Comparison of ENCODE assay signal across 8 cellular contexts in genomic region chr1:184753608-184754478, GRCh38. TPM values are rescaled to one million over a fixed set of nuclear protein-coding genes. Genes with fewer than 3 reads are reported as not detected.
A peak's percentile ranks its signal among the peaks of the same experiment; 100 is the strongest.
DNase-seq lines count a peak whose midpoint lies in the region; ATAC-seq, FAIRE-seq and TF ChIP-seq lines count a peak whose summit lies in the region.

No MANE protein-coding gene starts in this region.

- CTCF ChIA-PET in activated B cell treated with CpG ODN at 0.5 μM for 24 hours (lab: Charles Lee) = no interaction called here

- H3K9me3 ChIP-seq in MM.1S (replicated peaks; ENCODE audit: insufficient read depth, low read length) (no peaks in the 10 kb centered on the region), duodenal mucosa (ENCODE audit: control insufficient read depth in 1 of 2, low read length in 2 of 2) (no peaks in the 10 kb centered on the region), lower lobe of right lung (no peaks in the 10 kb centered on the region)

- ATAC-seq in activated B cell treated with CpG ODN at 0.5 μM for 24 hours (ENCODE audit: low read depth) (no peak), lower lobe of right lung (peak; percentile 38 to 49)

- no peaks in the 10 kb centered on the region for H3K27me3 Mint-ChIP-seq in activated B cell treated with CpG ODN at 0.5 μM for 24 hours

- intact Hi-C loops in activated B cell treated with CpG ODN at 0.5 μM for 24 hours (cut with micrococcal nuclease) (loop anchor here (1.0 to 2.0 kb wide), 6 partner anchors 51 to 1282 kb away; partner anchors contain the start of genes NIBAN1, RNF2, SMG7 and TSEN15), lower lobe of right lung (cut with DNase I) (no loop called here)

- DNase-seq in EL (peak; percentile 29), H54 (ENCODE audit: insufficient read length, low spot score) (peak; percentile 16), MM.1S (peak; percentile 49), activated B cell treated with CpG ODN at 0.5 μM for 24 hours (no peak), lower lobe of right lung (peak; percentile 71), dedifferentiated amniotic fluid mesenchymal stem cell (ENCODE audit: extremely low spot score) (no peak)
- DNase-seq in stimulated activated CD8-positive, alpha-beta memory T cell treated with anti-CD3 and anti-CD28 coated beads, Interleukin-15, amount 100 ng/mL, for 4 hours (ENCODE audit: low read depth in 2 of 2) = peak; percentile 19 to 24

- TF ChIP-seq CTCF in MM.1S (IDR thresholded peaks at IDR 0.05; ENCODE audit: low read length) = no peak
- no peak for TF ChIP-seq CTCF in activated B cell treated with CpG ODN at 0.5 μM for 24 hours (IDR thresholded peaks at IDR 0.05)
- no peak for TF ChIP-seq CTCF in lower lobe of right lung (IDR thresholded peaks at IDR 0.05)

- peak; percentile 6 for FAIRE-seq in H54 (lab: Jason Lieb, UNC)

- peak overlapping the region; percentile 95 for H3K4me3 Mint-ChIP-seq in activated B cell treated with CpG ODN at 0.5 μM for 24 hours

- H3K4me1 ChIP-seq in MM.1S (ENCODE audit: low read length) (peaks cover 34% of the 10 kb centered on the region), duodenal mucosa (ENCODE audit: control insufficient read depth in 1 of 2, insufficient read depth in 2 of 2, low read length in 2 of 2) (peaks cover 19 to 30% of the 10 kb centered on the region in 2 donors), lower lobe of right lung (peaks cover 38% of the 10 kb centered on the region)

- peaks cover 54% of the 10 kb centered on the region for H3K79me2 ChIP-seq in MM.1S (ENCODE audit: low read length)

- H3K4me2 ChIP-seq in MM.1S (ENCODE audit: low read depth, low read length) = peak overlapping the region; percentile 76

- peak overlapping the region; percentile 72 for H2AFZ ChIP-seq in MM.1S (ENCODE audit: low read length)

- H3K27ac ChIP-seq in MM.1S (ENCODE audit: low read length) = peak overlapping the region; percentile 87
- peak overlapping the region; percentile 96 for H3K27ac ChIP-seq in duodenal mucosa (ENCODE audit: low read depth, low read length)
- peak overlapping the region; percentile 94 for H3K27ac ChIP-seq in lower lobe of right lung

- H3K9ac ChIP-seq in MM.1S (ENCODE audit: low read length) = peak overlapping the region; percentile 97
- H3K9ac ChIP-seq in duodenal mucosa (ENCODE audit: low read depth in 1 of 2, low read length in 2 of 2) = peak overlapping the region; percentile 95 to 98

- H3K27ac Mint-ChIP-seq in activated B cell treated with CpG ODN at 0.5 μM for 24 hours = peak overlapping the region; percentile 86

- H3K27me3 ChIP-seq in MM.1S (replicated peaks; ENCODE audit: insufficient read depth, low read length) (no peaks in the 10 kb centered on the region), duodenal mucosa (ENCODE audit: control insufficient read depth in 1 of 2, insufficient read depth in 2 of 2, low read length in 2 of 2) (no peaks in the 10 kb centered on the region), lower lobe of right lung (ENCODE audit: low read depth) (no peaks in the 10 kb centered on the region)

- H3K36me3 Mint-ChIP-seq in activated B cell treated with CpG ODN at 0.5 μM for 24 hours (ENCODE audit: low read depth) = peaks cover 11% of the 10 kb centered on the region

- no peaks in the 10 kb centered on the region for H3K9me2 ChIP-seq in MM.1S (replicated peaks; ENCODE audit: insufficient read depth, low read length)

- no peak for TF ChIP-seq POLR2A in H54 (IDR thresholded peaks at IDR 0.05; ENCODE audit: low read depth, low read length)

- peak overlapping the region; percentile 97 for H3K4me3 ChIP-seq in MM.1S (ENCODE audit: low read length)
- H3K4me3 ChIP-seq in duodenal mucosa (ENCODE audit: low read depth in 1 of 2, low read length in 2 of 2) = peak overlapping the region; percentile 97 to 100
- peak overlapping the region; percentile 99 for H3K4me3 ChIP-seq in lower lobe of right lung

- peaks cover 23% of the 10 kb centered on the region for H3K4me1 Mint-ChIP-seq in activated B cell treated with CpG ODN at 0.5 μM for 24 hours

- peaks cover 4% of the 10 kb centered on the region; the same call in 1 of the 2 replicates for H3K36me3 ChIP-seq in MM.1S (replicated peaks; ENCODE audit: insufficient read depth, low read length)
- H3K36me3 ChIP-seq in duodenal mucosa (ENCODE audit: control insufficient read depth in 1 of 2, insufficient read depth in 2 of 2, low read length in 2 of 2) = no peaks in the 10 kb centered on the region
- no peaks in the 10 kb centered on the region for H3K36me3 ChIP-seq in lower lobe of right lung

- H3F3A ChIP-seq in MM.1S (ENCODE audit: insufficient read depth, low read length) = peaks cover 27% of the 10 kb centered on the region

- H3K9me3 Mint-ChIP-seq in activated B cell treated with CpG ODN at 0.5 μM for 24 hours = no peaks in the 10 kb centered on the region

- H4K20me1 ChIP-seq in MM.1S (ENCODE audit: insufficient read depth, low read length) = no peaks in the 10 kb centered on the region

- POLR2A ChIA-PET in activated B cell treated with CpG ODN at 0.5 μM for 24 hours (lab: Charles Lee) = interaction anchor here (0.5 to 2.9 kb wide), 9 partner anchors 13 to 1626 kb away, joined by 3 to 13 read pairs (median 4); partner anchors contain the start of genes IVNS1ABP, NIBAN1, RNF2 and SWT1

RNA-seq across cellular contexts. Expression of gene EDEM3, which starts 0.8 kb away (rescaled TPM):
- total RNA-seq in activated B cell treated with CpG ODN at 0.5 μM for 24 hours (11.5 and 16.2 TPM in 2 replicates), lower lobe of right lung (45.5 TPM)

Comparison
In these comparisons a context has a peak if more than half of its experiments do, and no peak if none do; other contexts are left out.
1. DNase-seq: peak in EL (single experiment), H54 (single experiment), MM.1S (single experiment), lower lobe of right lung (single experiment) and stimulated activated CD8-positive, alpha-beta memory T cell treated with anti-CD3 and anti-CD28 coated beads, Interleukin-15, amount 100 ng/mL, for 4 hours (2 of 2); none in activated B cell treated with CpG ODN at 0.5 μM for 24 hours (single experiment) and dedifferentiated amniotic fluid mesenchymal stem cell (single experiment).
2. Peak in every context shown above with its lines, with median percentiles within 50 percentile points of each other: H3K27ac ChIP-seq and H3K4me3 ChIP-seq.